9 cellular contexts compared by ENCODE assay signal in the genomic region with DNA sequence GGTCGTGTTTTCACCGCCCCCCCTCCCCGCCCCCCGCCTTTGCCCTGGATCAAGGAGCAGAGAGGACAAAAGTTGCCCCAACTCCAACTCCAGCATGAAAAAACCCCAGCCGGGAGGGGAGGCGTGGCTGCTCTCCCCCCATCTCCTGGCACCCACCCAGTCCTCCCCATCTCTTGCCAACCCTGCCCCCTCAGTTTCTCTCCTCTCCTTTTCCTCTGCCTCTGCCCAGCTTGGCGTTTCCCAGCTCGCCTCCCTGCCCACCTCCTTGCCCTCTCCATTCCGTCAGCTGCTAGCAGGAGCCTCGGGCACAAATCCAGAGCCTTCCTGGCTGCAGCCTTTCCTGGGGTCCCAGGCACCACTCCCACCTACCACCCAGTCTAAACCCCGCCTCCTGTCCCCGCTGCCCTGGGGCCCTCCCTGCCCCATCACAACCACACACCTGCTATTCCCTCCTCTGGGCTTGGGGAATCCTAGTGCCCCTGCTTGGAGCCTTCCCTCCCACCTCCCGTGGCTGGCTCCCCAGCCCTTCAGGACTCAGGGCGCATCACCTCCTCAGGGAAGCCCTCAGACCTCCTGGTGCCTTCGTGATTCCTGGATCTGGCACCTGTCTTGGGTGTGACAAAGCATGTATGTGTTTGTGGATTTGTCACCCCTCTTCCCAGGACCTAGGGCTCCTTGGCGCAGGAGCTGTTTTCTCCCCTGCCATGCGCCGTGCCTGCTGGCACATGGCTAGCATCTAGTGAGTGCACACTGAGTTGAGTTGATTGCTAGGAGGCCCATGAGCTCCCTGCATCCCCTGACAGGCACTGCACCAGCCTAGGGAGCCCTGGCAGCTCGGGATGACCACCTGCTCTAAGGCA.
DNase-seq lines count a peak whose midpoint lies in the region; ATAC-seq and TF ChIP-seq lines count a peak whose summit lies in the region.
"Had no signal": no experiment of that assay in that cellular context is flagged by ENCODE, and none has a peak within 500 bp of the region (broad histone marks: within the 10 kb centered on the region; RNA-seq: fewer than 3 reads in every experiment).

No MANE protein-coding gene starts in this region.

- no peak overlapping the region for H3K14ac ChIP-seq in IMR-90 (replicated peaks; ENCODE audit: low read depth, low read length)

- no peaks in the 10 kb centered on the region for H3K36me3 ChIP-seq in IMR-90 (ENCODE audit: control insufficient read depth, insufficient read depth, low read length)
- H3K36me3 ChIP-seq in mesodermal cell (ENCODE audit: control insufficient read depth, insufficient read depth, low read length), result no peaks in the 10 kb centered on the region
- H3K36me3 ChIP-seq: thoracic aorta had no signal

- intact Hi-C loops in IMR-90 (cut with micrococcal nuclease), result loop anchor here (1.0 kb wide), 1 partner anchor 341 kb away; a partner anchor contains a TSS

- H3K9me3 ChIP-seq in IMR-90 (ENCODE audit: control insufficient read depth, insufficient read depth, low read length) (no peaks in the 10 kb centered on the region), mesodermal cell (ENCODE audit: control insufficient read depth, low read length) (no peaks in the 10 kb centered on the region)
- H3K9me3 ChIP-seq: thoracic aorta had no signal

- TF ChIP-seq CTCF in IMR-90 (conservative IDR thresholded peaks at IDR 0.05; ENCODE audit: low read depth, low read length) (no peak), astrocyte of the cerebellum (IDR thresholded peaks at IDR 0.05; ENCODE audit: low read depth, low read length, missing control alignments) (no peak)

- H3K27ac ChIP-seq in IMR-90 (ENCODE audit: insufficient read depth, low read length) (no peak overlapping the region; the same call in 1 of the 2 replicates), mesodermal cell (ENCODE audit: low read depth, low read length, severe bottlenecking) (peak overlapping the region; percentile 66)
- H3K27ac ChIP-seq: thoracic aorta had no signal

- no peak overlapping the region for H3K56ac ChIP-seq in IMR-90 (ENCODE audit: extremely low read depth, insufficient read depth, low read length)

- no peak overlapping the region for H3K4me3 ChIP-seq in IMR-90 (ENCODE audit: insufficient read depth, low read depth, low read length)
- peak overlapping the region; percentile 19 for H3K4me3 ChIP-seq in astrocyte of the cerebellum (ENCODE audit: low read depth, low read length)
- peak overlapping the region; percentile 6 for H3K4me3 ChIP-seq in mesodermal cell (ENCODE audit: extremely low read depth, insufficient read depth, low read length, poor library complexity, severe bottlenecking)
- H3K4me3 ChIP-seq: thoracic aorta had no signal

- no peak overlapping the region for H4K91ac ChIP-seq in IMR-90 (ENCODE audit: insufficient read depth, low read depth, low read length)

- H3K23ac ChIP-seq in IMR-90 (ENCODE audit: low read depth, low read length), result 0 out of 2 replicates have a peak overlapping the region, but pooled peaks have one; percentile 2

- no peak for TF ChIP-seq POLR2A in IMR-90 (IDR thresholded peaks at IDR 0.05; ENCODE audit: low read depth, low read length)

- H3K9ac ChIP-seq in IMR-90 (ENCODE audit: low read depth, low read length), result peak overlapping the region; percentile 60; the same call in 1 of the 2 replicates

- dilution Hi-C loops in IMR-90 (cut with HindIII; ENCODE audit: low sequenced_read_pairs, unreplicated experiment), result no loop called here

- H2BK5ac ChIP-seq in IMR-90 (ENCODE audit: low read depth, low read length, poor library complexity, severe bottlenecking), result no peak overlapping the region

- in situ Hi-C loops in IMR-90 (cut with MboI; ENCODE audit: low sequenced_read_pairs) (loop anchor here (10.0 to 25.0 kb wide), 3 partner anchors 461 to 731 kb away; a partner anchor contains a TSS), astrocyte of the cerebellum (cut with HindIII; ENCODE audit: low sequenced_read_pairs) (no loop called here)

- ATAC-seq in IMR-90 (ENCODE audit: low read depth), result no peak

- H3K18ac ChIP-seq in IMR-90 (ENCODE audit: low read depth, low read length), result no peak overlapping the region

- peaks cover 9% of the 10 kb centered on the region; the same call in 1 of the 2 replicates for H4K20me1 ChIP-seq in IMR-90 (ENCODE audit: insufficient read depth, low read length)

- no peaks in the 10 kb centered on the region; the same call in 1 of the 2 replicates for H3K4me1 ChIP-seq in IMR-90 (ENCODE audit: control insufficient read depth, insufficient read depth, low read length)
- H3K4me1 ChIP-seq in mesodermal cell (ENCODE audit: control insufficient read depth, insufficient read depth, low read length, poor library complexity, severe bottlenecking), result peaks cover 25% of the 10 kb centered on the region

- H3K4me2 ChIP-seq in IMR-90 (ENCODE audit: low read depth, low read length), result peak overlapping the region; percentile 3; the same call in 1 of the 2 replicates

- CTCF ChIA-PET in IMR-90 (lab: Yijun Ruan, JAX), result interaction anchor here (0.7 to 1.4 kb wide), 2 partner anchors 19 to 123 kb away, joined by 3 to 5 read pairs; no protein-coding TSS in a partner anchor

- peak overlapping the region; percentile 74 for H2AK9ac ChIP-seq in IMR-90 (replicated peaks; ENCODE audit: low read depth, low read length, poor library complexity)

- H2BK15ac ChIP-seq in IMR-90 (ENCODE audit: low read depth, low read length), result no peak overlapping the region

- H2BK20ac ChIP-seq in IMR-90 (ENCODE audit: low read depth, low read length), result no peak overlapping the region

- H2AK5ac ChIP-seq in IMR-90 (ENCODE audit: low read depth, low read length), result no peak overlapping the region; the same call in 1 of the 2 replicates

- H3K79me1 ChIP-seq in IMR-90 (ENCODE audit: low read depth in 1 of 2, low read length in 2 of 2), result no peaks in the 10 kb centered on the region

- peaks cover 12% of the 10 kb centered on the region; the same call in 1 of the 2 replicates for H3K27me3 ChIP-seq in IMR-90 (ENCODE audit: control insufficient read depth, insufficient read depth, low read length)

- no peak overlapping the region for H4K8ac ChIP-seq in IMR-90 (ENCODE audit: low read depth in 2 of 2, low read length in 2 of 2)

- 0% methylated on average over 1 of the region's 19 CpGs; no CpG with 5 or more reads in 1 of the 2 experiments for WGBS in IMR-90 (ENCODE audit: extremely low coverage in 2 of 2, insufficient read length in 1 of 2), 2 experiments
- 20 to 22% methylated on average over 10 to 11 of the region's 19 CpGs for WGBS in mesodermal cell (ENCODE audit: insufficient coverage in 2 of 2), 2 experiments

- peak overlapping the region; percentile 45; the same call in 1 of the 2 replicates for H3K4ac ChIP-seq in IMR-90 (ENCODE audit: low read depth, low read length)

- H2BK120ac ChIP-seq in IMR-90 (ENCODE audit: low read depth, low read length), result peak overlapping the region; percentile 78; the same call in 1 of the 2 replicates

- peak; percentile 61 for DNase-seq in Ammon's horn (ENCODE audit: low spot score)
- DNase-seq in IMR-90, result no peak
- DNase-seq in astrocyte of the cerebellum (ENCODE audit: low read depth), result no peak
- no peak for DNase-seq in NCI-H774 (lab: John Stamatoyannopoulos, UW)
- no peak for DNase-seq in AG08396 (ENCODE audit: low spot score)
- DNase-seq in activated CD4-positive, alpha-beta T cell treated with anti-CD3 and anti-CD28 coated beads, Interleukin-2, amount 50 U/mL, for 1 hour, result no peak
- no peak for DNase-seq in activated T-cell treated with anti-CD3 and anti-CD28 coated beads for 4 hours

- no peak for TF ChIP-seq RAD21 in IMR-90 (IDR thresholded peaks at IDR 0.05; ENCODE audit: low read length)

- H4K5ac ChIP-seq in IMR-90 (ENCODE audit: low read depth, low read length), result no peak overlapping the region

- peak overlapping the region; percentile 56 for H2AFZ ChIP-seq in IMR-90 (replicated peaks; ENCODE audit: low read length, poor library complexity)

- POLR2A ChIA-PET in IMR-90 (lab: Charles Lee; ENCODE audit: unreplicated experiment), result interaction anchor here (0.9 to 1.1 kb wide), 2 partner anchors 43 to 255 kb away, joined by 3 to 4 read pairs; no protein-coding TSS in a partner anchor

- H3K9me1 ChIP-seq in IMR-90 (ENCODE audit: insufficient read depth, low read length), result no peaks in the 10 kb centered on the region

- BruUV-seq in IMR-90 (replicated peaks; lab: Mats Ljungman, UMichigan), result no TSS peak

TF ChIP-seq in IMR-90, 13 proteins besides CTCF, POLR2A, EP300 and RAD21:
- no peak for TF ChIP-seq FOS (IDR thresholded peaks at IDR 0.05; ENCODE audit: low read depth, low read length)
- TF ChIP-seq, protein P1, sequence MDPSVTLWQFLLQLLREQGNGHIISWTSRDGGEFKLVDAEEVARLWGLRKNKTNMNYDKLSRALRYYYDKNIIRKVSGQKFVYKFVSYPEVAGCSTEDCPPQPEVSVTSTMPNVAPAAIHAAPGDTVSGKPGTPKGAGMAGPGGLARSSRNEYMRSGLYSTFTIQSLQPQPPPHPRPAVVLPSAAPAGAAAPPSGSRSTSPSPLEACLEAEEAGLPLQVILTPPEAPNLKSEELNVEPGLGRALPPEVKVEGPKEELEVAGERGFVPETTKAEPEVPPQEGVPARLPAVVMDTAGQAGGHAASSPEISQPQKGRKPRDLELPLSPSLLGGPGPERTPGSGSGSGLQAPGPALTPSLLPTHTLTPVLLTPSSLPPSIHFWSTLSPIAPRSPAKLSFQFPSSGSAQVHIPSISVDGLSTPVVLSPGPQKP (IDR thresholded peaks at IDR 0.05; ENCODE audit: borderline replicate concordance, low read depth, low read length), result no peak
- TF ChIP-seq, protein P2, sequence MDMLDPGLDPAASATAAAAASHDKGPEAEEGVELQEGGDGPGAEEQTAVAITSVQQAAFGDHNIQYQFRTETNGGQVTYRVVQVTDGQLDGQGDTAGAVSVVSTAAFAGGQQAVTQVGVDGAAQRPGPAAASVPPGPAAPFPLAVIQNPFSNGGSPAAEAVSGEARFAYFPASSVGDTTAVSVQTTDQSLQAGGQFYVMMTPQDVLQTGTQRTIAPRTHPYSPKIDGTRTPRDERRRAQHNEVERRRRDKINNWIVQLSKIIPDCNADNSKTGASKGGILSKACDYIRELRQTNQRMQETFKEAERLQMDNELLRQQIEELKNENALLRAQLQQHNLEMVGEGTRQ (IDR thresholded peaks at IDR 0.05; ENCODE audit: low read depth, low read length), result no peak
- no peak for TF ChIP-seq RCOR1 (IDR thresholded peaks at IDR 0.05; ENCODE audit: insufficient replicate concordance, low read length)
- TF ChIP-seq CHD1 (IDR thresholded peaks at IDR 0.05; ENCODE audit: low read depth, low read length), result no peak
- TF ChIP-seq CEBPB (IDR thresholded peaks at IDR 0.05; ENCODE audit: low read depth, low read length), result no peak
- no peak for TF ChIP-seq NFE2L2 (IDR thresholded peaks at IDR 0.05; ENCODE audit: low read depth, low read length)
- TF ChIP-seq MAZ (IDR thresholded peaks at IDR 0.05; ENCODE audit: borderline replicate concordance, low read depth, low read length), result no peak
